ENCODE assay signal across 8 cellular contexts in genomic region chr10:58335306-58336005, GRCh38. TPM values are rescaled to one million over a fixed set of nuclear protein-coding genes. Genes with fewer than 3 reads are reported as not detected.
A peak's percentile ranks its signal among the peaks of the same experiment; 100 is the strongest.
DNase-seq lines count a peak whose midpoint lies in the region; ATAC-seq and TF ChIP-seq lines count a peak whose summit lies in the region.

No MANE protein-coding gene starts in this region.

- peaks cover 10% of the 10 kb centered on the region for H3K4me1 ChIP-seq in HUES64 (ENCODE audit: insufficient read depth, low read length)

- peak overlapping the region; percentile 50 to 92 for H3K27ac Mint-ChIP-seq in natural killer cell treated with Interleukin-12 subunit alpha and Interleukin-12 subunit beta and Interleukin-15 and Interleukin-18, amount 100 ng/mL, for 72 hours

- peak overlapping the region; percentile 96 for H3K4me3 Mint-ChIP-seq in natural killer cell treated with Interleukin-12 subunit alpha and Interleukin-12 subunit beta and Interleukin-15 and Interleukin-18, amount 100 ng/mL, for 72 hours

- H3K4me3 ChIP-seq in GM12865 (ENCODE audit: low read depth, low read length) (peak overlapping the region; percentile 78), HUES64 (ENCODE audit: low read length) (peak overlapping the region; percentile 88), fibroblast of pulmonary artery (replicated peaks; ENCODE audit: low read depth, low read length) (peak overlapping the region; percentile 81)

- H3K27me3 ChIP-seq in HUES64 (ENCODE audit: insufficient read depth, low read length) = no peaks in the 10 kb centered on the region

- no peaks in the 10 kb centered on the region for H3K9me3 Mint-ChIP-seq in natural killer cell treated with Interleukin-12 subunit alpha and Interleukin-12 subunit beta and Interleukin-15 and Interleukin-18, amount 100 ng/mL, for 72 hours

- peak; percentile 44 for ATAC-seq in GM21737 (IDR thresholded peaks at IDR 0.05; ENCODE audit: unreplicated experiment)
- peak; percentile 68 to 70 for ATAC-seq in natural killer cell treated with Interleukin-12 subunit alpha and Interleukin-12 subunit beta and Interleukin-15 and Interleukin-18, amount 100 ng/mL, for 72 hours

- under 1% methylated on average over 35 of the region's 37 CpGs for WGBS in HUES64

- H3K27me3 Mint-ChIP-seq in natural killer cell treated with Interleukin-12 subunit alpha and Interleukin-12 subunit beta and Interleukin-15 and Interleukin-18, amount 100 ng/mL, for 72 hours = peaks cover 13 to 17% of the 10 kb centered on the region in 2 donors

- peak; percentile 25 for DNase-seq in GM12865 (ENCODE audit: low read depth)
- DNase-seq in activated CD8-positive, alpha-beta memory T cell treated with anti-CD3 and anti-CD28 coated beads, Interleukin-2, amount 50 U/mL, for 48 hours = peak; percentile 59
- DNase-seq in fibroblast of pulmonary artery (ENCODE audit: low read depth) = peak; percentile 23
- no peak for DNase-seq in natural killer cell treated with Interleukin-12 subunit alpha and Interleukin-12 subunit beta and Interleukin-15 and Interleukin-18, amount 100 ng/mL, for 72 hours (ENCODE audit: low spot score)
- DNase-seq in NCI-H774 (lab: John Stamatoyannopoulos, UW) = no peak
- DNase-seq in SHP77 treated with DMSO at 0.1 percent for 48 hours (lab: John Stamatoyannopoulos, UW) = no peak

- H3K9me3 ChIP-seq in HUES64 (ENCODE audit: insufficient read depth, low read depth, low read length) = no peaks in the 10 kb centered on the region

- peaks cover 20% of the 10 kb centered on the region in 2 donors for H3K4me1 Mint-ChIP-seq in natural killer cell treated with Interleukin-12 subunit alpha and Interleukin-12 subunit beta and Interleukin-15 and Interleukin-18, amount 100 ng/mL, for 72 hours (ENCODE audit: low read depth in 2 of 2)

- 0 out of 2 replicates have a peak overlapping the region, but pooled peaks have one; percentile 28 for H3K27ac ChIP-seq in HUES64 (ENCODE audit: low read depth, low read length)

- TF ChIP-seq CTCF in GM12865 (IDR thresholded peaks at IDR 0.05; ENCODE audit: insufficient read depth, low read depth, low read length, missing control alignments) (no peak), fibroblast of pulmonary artery (IDR thresholded peaks at IDR 0.05; ENCODE audit: low read length, missing control alignments) (no peak)

- H3K9ac ChIP-seq in HUES64 (ENCODE audit: low read depth, low read length) = peak overlapping the region; percentile 89

- H3K36me3 Mint-ChIP-seq in natural killer cell treated with Interleukin-12 subunit alpha and Interleukin-12 subunit beta and Interleukin-15 and Interleukin-18, amount 100 ng/mL, for 72 hours = no peaks in the 10 kb centered on the region

- no peaks in the 10 kb centered on the region for H3K36me3 ChIP-seq in HUES64 (ENCODE audit: insufficient read depth, low read length)

RNA-seq across cellular contexts. Expression of gene UBE2D1, which starts 0.7 kb away (rescaled TPM):
- polyA plus RNA-seq in HUES64 (2013, experiment 1 of 2) = 31.0 TPM
- 34.7 TPM for polyA plus RNA-seq in HUES64 (2013, experiment 2 of 2)
- total RNA-seq in natural killer cell treated with Interleukin-12 subunit alpha and Interleukin-12 subunit beta and Interleukin-15 and Interleukin-18, amount 100 ng/mL, for 72 hours = 10 to 100 TPM; 12.7 to 14.6 TPM

RNA-seq across cellular contexts. Expression of gene TFAM, which starts 49.8 kb away (rescaled TPM):
- polyA plus RNA-seq in HUES64 (2013, experiment 1 of 2) = 60.9 TPM
- polyA plus RNA-seq in HUES64 (2013, experiment 2 of 2) = 61.0 TPM
- 10 to 100 TPM; 59.6 to 84.9 TPM for total RNA-seq in natural killer cell treated with Interleukin-12 subunit alpha and Interleukin-12 subunit beta and Interleukin-15 and Interleukin-18, amount 100 ng/mL, for 72 hours

Comparison
In these comparisons a context has a peak if more than half of its experiments do, and no peak if none do; other contexts are left out.
1. DNase-seq: peak in GM12865 (single experiment), activated CD8-positive, alpha-beta memory T cell treated with anti-CD3 and anti-CD28 coated beads, Interleukin-2, amount 50 U/mL, for 48 hours (single experiment) and fibroblast of pulmonary artery (single experiment); none in natural killer cell treated with Interleukin-12 subunit alpha and Interleukin-12 subunit beta and Interleukin-15 and Interleukin-18, amount 100 ng/mL, for 72 hours (single experiment), NCI-H774 (single experiment) and SHP77 treated with DMSO at 0.1 percent for 48 hours (single experiment).
2. Peak in every context shown above with its lines, with median percentiles within 50 percentile points of each other: H3K4me3 ChIP-seq.